ENCODE assay signal across 19 cellular contexts in the genomic region with DNA sequence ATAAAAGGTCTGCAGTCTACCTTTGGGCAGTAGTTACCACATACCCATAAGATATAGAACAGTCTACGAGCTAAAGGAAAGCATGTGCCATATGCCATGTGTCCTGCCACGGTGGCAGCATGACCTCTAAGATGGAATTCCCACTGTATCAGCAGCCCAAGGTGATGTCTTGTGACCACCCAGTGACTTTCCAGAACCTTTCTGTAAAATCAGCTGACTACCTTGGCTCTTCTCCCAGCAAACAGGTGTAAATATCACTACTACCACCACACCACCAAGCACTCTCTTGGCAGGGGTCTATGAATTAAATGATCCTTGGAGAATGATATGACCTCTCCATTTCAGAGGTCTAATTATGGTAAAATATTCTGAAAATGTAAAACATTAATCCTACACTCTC.
DNase-seq lines count a peak whose midpoint lies in the region; ATAC-seq and TF ChIP-seq lines count a peak whose summit lies in the region.
"Had no signal": no experiment of that assay in that cellular context is flagged by ENCODE, and none has a peak within 500 bp of the region (broad histone marks: within the 10 kb centered on the region; RNA-seq: fewer than 3 reads in every experiment).

No MANE protein-coding gene starts in this region.

- no peak overlapping the region for H3K4me3 Mint-ChIP-seq in WTC11
- H3K4me3 Mint-ChIP-seq: CD4-positive, alpha-beta T cell had no signal

- H2AK9ac ChIP-seq in IMR-90 (replicated peaks; ENCODE audit: low read depth, low read length, poor library complexity), result no peak overlapping the region

- no peak overlapping the region for H2BK20ac ChIP-seq in IMR-90 (ENCODE audit: low read depth, low read length)

- no peak overlapping the region for H3K18ac ChIP-seq in IMR-90 (ENCODE audit: low read depth, low read length)

- H3K36me3 ChIP-seq in IMR-90 (ENCODE audit: control insufficient read depth, insufficient read depth, low read length), result no peaks in the 10 kb centered on the region
- H3K36me3 ChIP-seq: BLaER1 had no signal

- DNase-seq in DMS79 treated with DMSO at 0.1 percent for 48 hours (lab: John Stamatoyannopoulos, UW), result peak; percentile 46
- DNase-seq in IMR-90, result no peak
- DNase-seq in WTC11 (ENCODE audit: low spot score), result no peak
- DNase-seq in renal cortical epithelial cell (ENCODE audit: low read depth), result peak; percentile 19
- no peak for DNase-seq in NCI-H2171 treated with DMSO at 0.1 percent for 48 hours (lab: John Stamatoyannopoulos, UW)
- DNase-seq: CD4-positive, alpha-beta T cell; COR-L47; DMS 273 treated with DMSO at 0.1 percent for 48 hours; MM.1S; NCI-H1048; NCI-H2081; NCI-H2171; NCI-H524 treated with DMSO at 0.1 percent for 48 hours; SIG-M5; T-helper 1 cell had no signal

- H2BK5ac ChIP-seq in IMR-90 (ENCODE audit: low read depth, low read length, poor library complexity, severe bottlenecking), result no peak overlapping the region

- no peaks in the 10 kb centered on the region for H3K4me1 ChIP-seq in IMR-90 (ENCODE audit: control insufficient read depth, insufficient read depth, low read length)

- ATAC-seq in IMR-90 (ENCODE audit: low read depth) (no peak), WTC11 (no peak), GM21390 (IDR thresholded peaks at IDR 0.05; ENCODE audit: unreplicated experiment) (no peak), GM21529 (IDR thresholded peaks at IDR 0.05; ENCODE audit: unreplicated experiment) (no peak)
- ATAC-seq: K562 had no signal

- TF ChIP-seq CTCF in IMR-90 (conservative IDR thresholded peaks at IDR 0.05; ENCODE audit: low read depth, low read length) (no peak), WTC11 (IDR thresholded peaks at IDR 0.05) (no peak)

- no peak overlapping the region for H3K4me2 ChIP-seq in IMR-90 (ENCODE audit: low read depth, low read length)
- H3K4me2 ChIP-seq: BLaER1 had no signal

- H2AFZ ChIP-seq in IMR-90 (replicated peaks; ENCODE audit: low read length, poor library complexity), result no peak overlapping the region

- no peaks in the 10 kb centered on the region for H3K9me3 ChIP-seq in IMR-90 (ENCODE audit: control insufficient read depth, insufficient read depth, low read length)
- H3K9me3 ChIP-seq: BLaER1 had no signal

- no peaks in the 10 kb centered on the region for H3K79me1 ChIP-seq in IMR-90 (ENCODE audit: low read depth in 1 of 2, low read length in 2 of 2)

- dilution Hi-C loops in IMR-90 (cut with HindIII; ENCODE audit: low sequenced_read_pairs, unreplicated experiment), result no loop called here

- H2AK5ac ChIP-seq in IMR-90 (ENCODE audit: low read depth, low read length), result no peak overlapping the region

- no peaks in the 10 kb centered on the region for H3K9me1 ChIP-seq in IMR-90 (ENCODE audit: insufficient read depth, low read length)

- CTCF ChIA-PET in IMR-90 (lab: Yijun Ruan, JAX), result interaction anchor here (0.5 to 1.3 kb wide), 2 partner anchors 17 to 154 kb away, joined by 3 to 4 read pairs; no protein-coding TSS in a partner anchor
- CTCF ChIA-PET in WTC11 (lab: Charles Lee), result interaction anchor here (2.3 kb wide), 1 partner anchor 82 kb away, joined by 9 read pairs; no protein-coding TSS in a partner anchor

- peak overlapping the region; percentile 5; the same call in 1 of the 2 replicates for H3K4ac ChIP-seq in IMR-90 (ENCODE audit: low read depth, low read length)

- H4K91ac ChIP-seq in IMR-90 (ENCODE audit: insufficient read depth, low read depth, low read length), result no peak overlapping the region

- POLR2A ChIA-PET in IMR-90 (lab: Charles Lee; ENCODE audit: unreplicated experiment) (no interaction called here), WTC11 (lab: Charles Lee) (no interaction called here)

- no peak overlapping the region for H3K9ac ChIP-seq in IMR-90 (ENCODE audit: low read depth, low read length)
- H3K9ac ChIP-seq: BLaER1 had no signal

- no peak overlapping the region for H2BK15ac ChIP-seq in IMR-90 (ENCODE audit: low read depth, low read length)

- H3K27me3 ChIP-seq in IMR-90 (ENCODE audit: control insufficient read depth, insufficient read depth, low read length), result no peaks in the 10 kb centered on the region
- H3K27me3 ChIP-seq: BLaER1 had no signal

- no peak overlapping the region for H4K5ac ChIP-seq in IMR-90 (ENCODE audit: low read depth, low read length)

- no peak overlapping the region for H3K4me3 ChIP-seq in IMR-90 (ENCODE audit: insufficient read depth, low read depth, low read length)
- H3K4me3 ChIP-seq: BLaER1, K562 had no signal

- no peaks in the 10 kb centered on the region for H4K20me1 ChIP-seq in IMR-90 (ENCODE audit: insufficient read depth, low read length)
- H4K20me1 ChIP-seq: BLaER1 had no signal

- peaks cover 27% of the 10 kb centered on the region for H3K4me1 Mint-ChIP-seq in WTC11

- WGBS in IMR-90 (ENCODE audit: extremely low coverage in 2 of 2, insufficient read length in 1 of 2), 2 experiments, result no CpG with 5 or more reads among the region's 2 CpGs

- H4K8ac ChIP-seq in IMR-90 (ENCODE audit: low read depth in 2 of 2, low read length in 2 of 2), result no peak overlapping the region

- intact Hi-C loops in IMR-90 (cut with micrococcal nuclease), result loop anchor here (10.0 kb wide), 1 partner anchor 359 kb away; no protein-coding TSS in a partner anchor

- H2BK120ac ChIP-seq in IMR-90 (ENCODE audit: low read depth, low read length), result no peak overlapping the region

- BruUV-seq in IMR-90 (replicated peaks; lab: Mats Ljungman, UMichigan), result no TSS peak

- H3K27ac ChIP-seq in IMR-90 (ENCODE audit: insufficient read depth, low read length), result no peak overlapping the region
- H3K27ac ChIP-seq: BLaER1 had no signal

- H3K56ac ChIP-seq in IMR-90 (ENCODE audit: extremely low read depth, insufficient read depth, low read length), result no peak overlapping the region; the same call in 1 of the 2 replicates

- 0 out of 2 replicates have a peak overlapping the region, but pooled peaks have one; percentile 41 for H3K14ac ChIP-seq in IMR-90 (replicated peaks; ENCODE audit: low read depth, low read length)

- no peak overlapping the region for H3K23ac ChIP-seq in IMR-90 (ENCODE audit: low read depth, low read length)

- no peaks in the 10 kb centered on the region for H3K27me3 Mint-ChIP-seq in WTC11 (ENCODE audit: low read depth)
- H3K27me3 Mint-ChIP-seq: CD4-positive, alpha-beta T cell had no signal

- TF ChIP-seq POLR2A in IMR-90 (IDR thresholded peaks at IDR 0.05; ENCODE audit: low read depth, low read length), result no peak

- peak overlapping the region; percentile 46; the same call in 1 of the 2 replicates for H3K27ac Mint-ChIP-seq in WTC11
- H3K27ac Mint-ChIP-seq: CD4-positive, alpha-beta T cell had no signal

- no peak for TF ChIP-seq RAD21 in IMR-90 (IDR thresholded peaks at IDR 0.05; ENCODE audit: low read length)

- no peaks in the 10 kb centered on the region for H3K9me3 Mint-ChIP-seq in WTC11
- H3K9me3 Mint-ChIP-seq: CD4-positive, alpha-beta T cell had no signal

- in situ Hi-C loops in IMR-90 (cut with MboI; ENCODE audit: low sequenced_read_pairs), result no loop called here

- peaks cover 29% of the 10 kb centered on the region for H3K36me3 Mint-ChIP-seq in WTC11

TF ChIP-seq in IMR-90, 13 proteins besides CTCF, POLR2A, EP300 and RAD21:
- no peak for TF ChIP-seq MAFK (IDR thresholded peaks at IDR 0.05; ENCODE audit: low read depth, low read length)
- no peak for TF ChIP-seq CHD1 (IDR thresholded peaks at IDR 0.05; ENCODE audit: low read depth, low read length)
- no peak for TF ChIP-seq MXI1 (IDR thresholded peaks at IDR 0.05; ENCODE audit: borderline replicate concordance, low read depth, low read length)
- no peak for TF ChIP-seq RCOR1 (IDR thresholded peaks at IDR 0.05; ENCODE audit: insufficient replicate concordance, low read length)
- no peak for TF ChIP-seq SMC3 (IDR thresholded peaks at IDR 0.05; ENCODE audit: low read depth, low read length)
- no peak for TF ChIP-seq FOS (IDR thresholded peaks at IDR 0.05; ENCODE audit: low read depth, low read length)
- TF ChIP-seq CEBPB (IDR thresholded peaks at IDR 0.05; ENCODE audit: low read depth, low read length), result no peak
- TF ChIP-seq, protein P1, sequence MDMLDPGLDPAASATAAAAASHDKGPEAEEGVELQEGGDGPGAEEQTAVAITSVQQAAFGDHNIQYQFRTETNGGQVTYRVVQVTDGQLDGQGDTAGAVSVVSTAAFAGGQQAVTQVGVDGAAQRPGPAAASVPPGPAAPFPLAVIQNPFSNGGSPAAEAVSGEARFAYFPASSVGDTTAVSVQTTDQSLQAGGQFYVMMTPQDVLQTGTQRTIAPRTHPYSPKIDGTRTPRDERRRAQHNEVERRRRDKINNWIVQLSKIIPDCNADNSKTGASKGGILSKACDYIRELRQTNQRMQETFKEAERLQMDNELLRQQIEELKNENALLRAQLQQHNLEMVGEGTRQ (IDR thresholded peaks at IDR 0.05; ENCODE audit: low read depth, low read length), result no peak
TF ChIP-seq in IMR-90: peak in this region for 0.

TF ChIP-seq in WTC11, 78 proteins besides CTCF, POLR2A, EP300 and RAD21 (continues in another document):
- TF ChIP-seq, protein P2, sequence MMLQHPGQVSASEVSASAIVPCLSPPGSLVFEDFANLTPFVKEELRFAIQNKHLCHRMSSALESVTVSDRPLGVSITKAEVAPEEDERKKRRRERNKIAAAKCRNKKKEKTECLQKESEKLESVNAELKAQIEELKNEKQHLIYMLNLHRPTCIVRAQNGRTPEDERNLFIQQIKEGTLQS (CRISPR knock-in tag; conservative IDR thresholded peaks at IDR 0.05), result no peak
- TF ChIP-seq ZNF219 (CRISPR knock-in tag; IDR thresholded peaks at IDR 0.05; ENCODE audit: borderline replicate concordance) (no peak), PRRX2 (CRISPR knock-in tag; IDR thresholded peaks at IDR 0.05) (no peak), ZNF396 (CRISPR knock-in tag; IDR thresholded peaks at IDR 0.05; ENCODE audit: borderline replicate concordance) (no peak), JAZF1 (CRISPR knock-in tag; IDR thresholded peaks at IDR 0.05) (no peak), ETV6 (CRISPR knock-in tag; IDR thresholded peaks at IDR 0.05) (no peak), NFATC4 (CRISPR knock-in tag; IDR thresholded peaks at IDR 0.05) (no peak), NFYB (CRISPR knock-in tag; conservative IDR thresholded peaks at IDR 0.05; ENCODE audit: low read depth) (no peak)
- TF ChIP-seq, protein P3, sequence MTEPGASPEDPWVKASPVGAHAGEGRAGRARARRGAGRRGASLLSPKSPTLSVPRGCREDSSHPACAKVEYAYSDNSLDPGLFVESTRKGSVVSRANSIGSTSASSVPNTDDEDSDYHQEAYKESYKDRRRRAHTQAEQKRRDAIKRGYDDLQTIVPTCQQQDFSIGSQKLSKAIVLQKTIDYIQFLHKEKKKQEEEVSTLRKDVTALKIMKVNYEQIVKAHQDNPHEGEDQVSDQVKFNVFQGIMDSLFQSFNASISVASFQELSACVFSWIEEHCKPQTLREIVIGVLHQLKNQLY (CRISPR knock-in tag; IDR thresholded peaks at IDR 0.05), result no peak

Comparison
In these comparisons a context has a peak if more than half of its experiments do, and no peak if none do; other contexts are left out.
1. DNase-seq: peak in DMS79 treated with DMSO at 0.1 percent for 48 hours (single experiment) and renal cortical epithelial cell (single experiment); none in IMR-90 (single experiment), WTC11 (single experiment) and NCI-H2171 treated with DMSO at 0.1 percent for 48 hours (single experiment).